ENCODE assay signal across 11 cellular contexts in genomic region chr9:131045300-131046092, GRCh38. TPM values are rescaled to one million over a fixed set of nuclear protein-coding genes. Genes with fewer than 3 reads are reported as not detected.
DNase-seq lines count a peak whose midpoint lies in the region; TF ChIP-seq lines count a peak whose summit lies in the region.
"Had no signal": no experiment of that assay in that cellular context is flagged by ENCODE, and none has a peak within 500 bp of the region (broad histone marks: within the 10 kb centered on the region; RNA-seq: fewer than 3 reads in every experiment).

No MANE protein-coding gene starts in this region.

- in situ Hi-C loops in mammary epithelial cell (cut with MboI; ENCODE audit: low sequenced_read_pairs in 2 of 2), result no loop called here

- CTCF ChIA-PET in mammary epithelial cell (lab: Charles Lee; ENCODE audit: low non-redundant PET), result no interaction called here

- H3K9me3 ChIP-seq in mammary epithelial cell (replicated peaks; ENCODE audit: insufficient read depth, low read length), result no peaks in the 10 kb centered on the region

- WGBS in mammary epithelial cell (ENCODE audit: low coverage, missing lambda C conversion rate), result 84% methylated on average over 9 of the region's 16 CpGs

- no peak overlapping the region for H2AFZ ChIP-seq in mammary epithelial cell (ENCODE audit: low read depth, low read length)

- H3K27ac ChIP-seq in mammary epithelial cell (ENCODE audit: insufficient read depth, low read depth, low read length), result no peak overlapping the region
- H3K27ac ChIP-seq: 22Rv1 had no signal

- H3K9ac ChIP-seq in mammary epithelial cell (ENCODE audit: insufficient read depth, low read length), result no peak overlapping the region

- BruUV-seq in mammary epithelial cell (replicated peaks; lab: Mats Ljungman, UMichigan), result no TSS peak

- H3K36me3 ChIP-seq in mammary epithelial cell (ENCODE audit: insufficient read depth, low read length), result no peaks in the 10 kb centered on the region

- H3K4me3 ChIP-seq in choroid plexus epithelial cell (ENCODE audit: low read depth, low read length) (no peak overlapping the region), mammary epithelial cell (replicated peaks in 1 of 3; ENCODE audit: insufficient read depth in 1 of 3, low read depth in 2 of 3, low read length in 3 of 3) (no peak overlapping the region)

- H4K20me1 ChIP-seq in mammary epithelial cell (ENCODE audit: insufficient read depth, low read length), result no peaks in the 10 kb centered on the region

- H3K4me2 ChIP-seq in mammary epithelial cell (ENCODE audit: insufficient read depth, low read depth, low read length), result no peak overlapping the region

- no peaks in the 10 kb centered on the region for H3K4me1 ChIP-seq in mammary epithelial cell (ENCODE audit: insufficient read depth, low read length)

- dilution Hi-C loops in mammary epithelial cell (cut with HindIII; ENCODE audit: low sequenced_read_pairs), result no loop called here

- H3K79me2 ChIP-seq in mammary epithelial cell (ENCODE audit: insufficient read depth, low read length), result no peaks in the 10 kb centered on the region

- H3K27me3 ChIP-seq in mammary epithelial cell (ENCODE audit: insufficient read depth, low read length), result no peaks in the 10 kb centered on the region

- peak; percentile 22 for DNase-seq in DMS53 (lab: John Stamatoyannopoulos, UW)
- no peak for DNase-seq in DMS53 treated with DMSO at 0.1 percent for 48 hours (lab: John Stamatoyannopoulos, UW; ENCODE audit: unreplicated experiment)
- peak; percentile 43 for DNase-seq in activated CD4-positive, alpha-beta T cell treated with anti-CD3 and anti-CD28 coated beads, Interleukin-2, amount 50 U/mL, for 1 hour
- peak; percentile 19 for DNase-seq in choroid plexus epithelial cell (ENCODE audit: low read depth)
- peak; percentile 62 for DNase-seq in stimulated activated CD8-positive, alpha-beta memory T cell treated with anti-CD3 and anti-CD28 coated beads, Interleukin-4, amount 100 ng/mL, for 48 hours
- DNase-seq in occipital lobe (lab: John Stamatoyannopoulos, UW), result no peak
- no peak for DNase-seq in activated gamma-delta T cell (lab: John Stamatoyannopoulos, UW)
- DNase-seq in mammary epithelial cell, result no peak
- DNase-seq: DMS 273 treated with DMSO at 0.1 percent for 48 hours, NCI-H187 treated with DMSO at 0.1 percent for 48 hours had no signal

- no peak for TF ChIP-seq CTCF in choroid plexus epithelial cell (conservative IDR thresholded peaks at IDR 0.05; ENCODE audit: low read depth, low read length)
- TF ChIP-seq CTCF in mammary epithelial cell (conservative IDR thresholded peaks at IDR 0.05 in 1 of 2, IDR thresholded peaks at IDR 0.05 in 1 of 2; ENCODE audit: extremely low read depth in 1 of 2, insufficient read depth in 1 of 2, low read depth in 1 of 2, low read length in 2 of 2), result no peak

- intact Hi-C loops in mammary epithelial cell (cut with micrococcal nuclease), result loop anchor here (1.0 to 10.0 kb wide), 8 partner anchors 36 to 581 kb away; partner anchors contain the start of gene LAMC3

RNA-seq across cellular contexts. Expression of gene LAMC3, which starts 36.5 kb away (rescaled TPM):
- total RNA-seq in occipital lobe, result 3.0 TPM
- total RNA-seq in mammary epithelial cell, result not detected
- polyA plus RNA-seq in mammary epithelial cell, result 0.01 TPM
- polyA minus RNA-seq in mammary epithelial cell, result not detected

RNA-seq across cellular contexts. Expression of gene AIF1L, which starts 50.8 kb away (rescaled TPM):
- total RNA-seq in occipital lobe (17.8 TPM), mammary epithelial cell (10 to 100 TPM in 1 of 2 donors, 1 to 10 TPM in 1; 5.2 to 10.7 TPM)
- polyA plus RNA-seq in mammary epithelial cell, result 5.8 TPM
- 10.3 TPM for polyA minus RNA-seq in mammary epithelial cell

Comparison
In these comparisons a context has a peak if more than half of its experiments do, and no peak if none do; other contexts are left out.
1. DNase-seq: peak in DMS53 (single experiment), activated CD4-positive, alpha-beta T cell treated with anti-CD3 and anti-CD28 coated beads, Interleukin-2, amount 50 U/mL, for 1 hour (single experiment), choroid plexus epithelial cell (single experiment) and stimulated activated CD8-positive, alpha-beta memory T cell treated with anti-CD3 and anti-CD28 coated beads, Interleukin-4, amount 100 ng/mL, for 48 hours (single experiment); none in DMS53 treated with DMSO at 0.1 percent for 48 hours (single experiment), occipital lobe (single experiment), activated gamma-delta T cell (single experiment) and mammary epithelial cell (single experiment).